Comparison of ENCODE assay signal across 12 cellular contexts in genomic region chr1:235423214-235423652, GRCh38. TPM values are rescaled to one million over a fixed set of nuclear protein-coding genes. Genes with fewer than 3 reads are reported as not detected.
DNase-seq lines count a peak whose midpoint lies in the region; ATAC-seq and TF ChIP-seq lines count a peak whose summit lies in the region.
"Had no signal": no experiment of that assay in that cellular context is flagged by ENCODE, and none has a peak within 500 bp of the region (broad histone marks: within the 10 kb centered on the region; RNA-seq: fewer than 3 reads in every experiment).

No MANE protein-coding gene starts in this region.

- H3K27ac Mint-ChIP-seq in T-helper 17 cell (peak overlapping the region; percentile 87), glutamatergic neuron (ENCODE audit: unreplicated experiment) (peak overlapping the region; percentile 10)

- in situ Hi-C loops in HAP-1 (cut with MboI; ENCODE audit: low sequenced_read_pairs) = loop anchor here (10.0 kb wide), 1 partner anchor 328 kb away; no protein-coding TSS in a partner anchor

- H3K79me2 ChIP-seq in DND-41 (ENCODE audit: insufficient read depth, low read length) = peaks cover 27% of the 10 kb centered on the region

- peak overlapping the region; percentile 85 for H3K27ac ChIP-seq in DND-41 (ENCODE audit: low read length)

- peak overlapping the region; percentile 69 for H3K4me2 ChIP-seq in DND-41 (ENCODE audit: insufficient read depth, low read length)

- no peak for TF ChIP-seq CTCF in DND-41 (IDR thresholded peaks at IDR 0.05; ENCODE audit: borderline replicate concordance, extremely low read depth, low read length, poor library complexity, severe bottlenecking)
- TF ChIP-seq CTCF in glutamatergic neuron (IDR thresholded peaks at IDR 0.05; ENCODE audit: partially characterized antibody, unreplicated experiment) = no peak

- peak overlapping the region in 1 of 2 experiments; percentile 44; a peak in 2 of 4 replicates for H3K4me3 ChIP-seq in DND-41 (ENCODE audit: low read depth in 1 of 2, low read length in 2 of 2)
- no peak overlapping the region for H3K4me3 ChIP-seq in HAP-1

- H3K36me3 ChIP-seq in DND-41 (ENCODE audit: insufficient read depth, low read length) (peaks cover 4% of the 10 kb centered on the region), HAP-1 (replicated peaks) (no peaks in the 10 kb centered on the region)

- H3K27me3 Mint-ChIP-seq in T-helper 17 cell = no peaks in the 10 kb centered on the region
- peaks cover 2% of the 10 kb centered on the region for H3K27me3 Mint-ChIP-seq in glutamatergic neuron (ENCODE audit: unreplicated experiment)

- peaks cover 8% of the 10 kb centered on the region for H4K20me1 ChIP-seq in DND-41 (ENCODE audit: insufficient read depth, low read length)

- peaks cover 1% of the 10 kb centered on the region for H3K9me3 Mint-ChIP-seq in glutamatergic neuron (ENCODE audit: unreplicated experiment)

- no peak overlapping the region for H3K4me3 Mint-ChIP-seq in T-helper 17 cell
- no peak overlapping the region for H3K4me3 Mint-ChIP-seq in glutamatergic neuron (ENCODE audit: unreplicated experiment)

- no peaks in the 10 kb centered on the region for H3K9me3 ChIP-seq in DND-41 (ENCODE audit: insufficient read depth, low read length, severe bottlenecking)
- H3K9me3 ChIP-seq in T-helper 17 cell (ENCODE audit: control insufficient read depth, low read length, poor library complexity, severe bottlenecking) = no peaks in the 10 kb centered on the region
- H3K9me3 ChIP-seq in HAP-1 = no peaks in the 10 kb centered on the region

- peak; percentile 92 for ATAC-seq in DND-41 (ENCODE audit: insufficient read depth, low read depth)
- ATAC-seq in GM21786 (IDR thresholded peaks at IDR 0.05; ENCODE audit: unreplicated experiment) = peak; percentile 72
- peak; percentile 85 for ATAC-seq in T-helper 17 cell
- ATAC-seq: HCT116 had no signal

- H2AFZ ChIP-seq in DND-41 (ENCODE audit: low read depth, low read length) = peak overlapping the region; percentile 68

- H3K36me3 Mint-ChIP-seq in T-helper 17 cell (ENCODE audit: low read depth) (peaks cover 5% of the 10 kb centered on the region), glutamatergic neuron (ENCODE audit: unreplicated experiment) (no peaks in the 10 kb centered on the region)

- peaks cover 38% of the 10 kb centered on the region for H3K4me1 ChIP-seq in DND-41 (ENCODE audit: insufficient read depth, low read length)
- no peaks in the 10 kb centered on the region for H3K4me1 ChIP-seq in HAP-1

- H3K9ac ChIP-seq in DND-41 (ENCODE audit: low read depth, low read length) = peak overlapping the region; percentile 42

- DNase-seq in DND-41 = peak; percentile 70
- DNase-seq in T-helper 17 cell = peak in 2 of 3 donors; percentile 7 to 9
- DNase-seq in glutamatergic neuron = no peak
- DNase-seq in NCI-H187 (lab: John Stamatoyannopoulos, UW) = no peak
- no peak for DNase-seq in NCI-H510A (lab: John Stamatoyannopoulos, UW)
- DNase-seq in NCI-H524 treated with DMSO at 0.1 percent for 48 hours (lab: John Stamatoyannopoulos, UW) = no peak
- no peak for DNase-seq in HAP-1 (ENCODE audit: low spot score in 2 of 2)
- DNase-seq: DMS153, NCI-H1436, T-helper 9 cell had no signal

- peaks cover 20% of the 10 kb centered on the region for H3K4me1 Mint-ChIP-seq in T-helper 17 cell
- peaks cover 18% of the 10 kb centered on the region for H3K4me1 Mint-ChIP-seq in glutamatergic neuron (ENCODE audit: low read depth, unreplicated experiment)

- no peaks in the 10 kb centered on the region for H3K27me3 ChIP-seq in DND-41 (ENCODE audit: insufficient read depth, low read length, poor library complexity)
- H3K27me3 ChIP-seq in HAP-1 (ENCODE audit: low read depth) = no peaks in the 10 kb centered on the region

RNA-seq across cellular contexts. Expression of gene TBCE, which starts 56.0 kb away (rescaled TPM):
- total RNA-seq in T-helper 17 cell (10 to 100 TPM; 14.6 to 18.3 TPM), glutamatergic neuron (ENCODE audit: unreplicated experiment) (30.7 TPM)

Comparison
In these comparisons a context has a peak if more than half of its experiments do, and no peak if none do; other contexts are left out.
1. DNase-seq: peak in DND-41 (single experiment) and T-helper 17 cell (2 of 3); none in glutamatergic neuron (single experiment), NCI-H187 (0 of 2), NCI-H510A (single experiment), NCI-H524 treated with DMSO at 0.1 percent for 48 hours (single experiment) and HAP-1 (0 of 2).
2. Peak in every context shown above with its lines, with median percentiles within 50 percentile points of each other: ATAC-seq.